Comparison of ENCODE assay signal across 1 cellular context in the genomic region with DNA sequence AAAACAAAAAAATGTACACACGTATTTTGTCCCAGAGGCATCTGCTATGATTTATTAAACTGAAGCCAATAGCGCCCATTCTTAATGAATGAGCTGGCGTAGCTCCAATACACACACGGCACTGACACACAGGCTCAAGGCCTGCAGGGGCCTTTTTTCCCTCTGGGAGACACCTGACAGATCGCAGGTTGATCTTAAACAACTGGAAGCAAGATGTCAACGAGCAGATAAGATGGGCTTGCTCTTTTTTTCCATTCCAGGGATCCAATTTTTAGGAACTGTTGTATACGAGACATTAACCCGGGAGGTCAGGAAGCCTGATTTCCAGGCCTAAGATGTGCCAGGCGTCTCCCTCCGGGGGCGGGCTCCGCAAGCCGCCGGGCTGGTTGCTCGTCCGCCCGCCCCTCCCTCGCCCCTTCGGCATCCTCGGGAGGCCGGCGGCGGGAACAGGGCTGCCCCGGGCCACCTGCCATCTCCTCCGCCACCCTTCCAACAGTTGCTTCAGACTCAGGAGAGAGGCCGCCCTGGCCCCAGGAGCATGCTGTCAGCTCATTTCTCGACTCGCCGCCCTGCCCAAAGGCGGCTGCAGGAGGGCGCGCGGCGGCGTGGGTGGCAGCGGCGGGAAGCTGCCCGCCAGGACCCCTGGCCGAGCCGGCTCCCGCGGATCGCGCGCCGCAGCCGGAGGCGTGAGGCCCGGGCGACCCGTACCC.
TF ChIP-seq lines count a peak whose summit lies in the region.

No MANE protein-coding gene starts in this region.

TF ChIP-seq in HepG2, 621 proteins besides CTCF, POLR2A, EP300 and RAD21 (continued from another document and continues in another):
- TF ChIP-seq, protein P1, sequence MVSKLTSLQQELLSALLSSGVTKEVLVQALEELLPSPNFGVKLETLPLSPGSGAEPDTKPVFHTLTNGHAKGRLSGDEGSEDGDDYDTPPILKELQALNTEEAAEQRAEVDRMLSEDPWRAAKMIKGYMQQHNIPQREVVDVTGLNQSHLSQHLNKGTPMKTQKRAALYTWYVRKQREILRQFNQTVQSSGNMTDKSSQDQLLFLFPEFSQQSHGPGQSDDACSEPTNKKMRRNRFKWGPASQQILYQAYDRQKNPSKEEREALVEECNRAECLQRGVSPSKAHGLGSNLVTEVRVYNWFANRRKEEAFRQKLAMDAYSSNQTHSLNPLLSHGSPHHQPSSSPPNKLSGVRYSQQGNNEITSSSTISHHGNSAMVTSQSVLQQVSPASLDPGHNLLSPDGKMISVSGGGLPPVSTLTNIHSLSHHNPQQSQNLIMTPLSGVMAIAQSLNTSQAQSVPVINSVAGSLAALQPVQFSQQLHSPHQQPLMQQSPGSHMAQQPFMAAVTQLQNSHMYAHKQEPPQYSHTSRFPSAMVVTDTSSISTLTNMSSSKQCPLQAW (CRISPR knock-in tag; IDR thresholded peaks at IDR 0.05) = no peak
- TF ChIP-seq, protein P2, sequence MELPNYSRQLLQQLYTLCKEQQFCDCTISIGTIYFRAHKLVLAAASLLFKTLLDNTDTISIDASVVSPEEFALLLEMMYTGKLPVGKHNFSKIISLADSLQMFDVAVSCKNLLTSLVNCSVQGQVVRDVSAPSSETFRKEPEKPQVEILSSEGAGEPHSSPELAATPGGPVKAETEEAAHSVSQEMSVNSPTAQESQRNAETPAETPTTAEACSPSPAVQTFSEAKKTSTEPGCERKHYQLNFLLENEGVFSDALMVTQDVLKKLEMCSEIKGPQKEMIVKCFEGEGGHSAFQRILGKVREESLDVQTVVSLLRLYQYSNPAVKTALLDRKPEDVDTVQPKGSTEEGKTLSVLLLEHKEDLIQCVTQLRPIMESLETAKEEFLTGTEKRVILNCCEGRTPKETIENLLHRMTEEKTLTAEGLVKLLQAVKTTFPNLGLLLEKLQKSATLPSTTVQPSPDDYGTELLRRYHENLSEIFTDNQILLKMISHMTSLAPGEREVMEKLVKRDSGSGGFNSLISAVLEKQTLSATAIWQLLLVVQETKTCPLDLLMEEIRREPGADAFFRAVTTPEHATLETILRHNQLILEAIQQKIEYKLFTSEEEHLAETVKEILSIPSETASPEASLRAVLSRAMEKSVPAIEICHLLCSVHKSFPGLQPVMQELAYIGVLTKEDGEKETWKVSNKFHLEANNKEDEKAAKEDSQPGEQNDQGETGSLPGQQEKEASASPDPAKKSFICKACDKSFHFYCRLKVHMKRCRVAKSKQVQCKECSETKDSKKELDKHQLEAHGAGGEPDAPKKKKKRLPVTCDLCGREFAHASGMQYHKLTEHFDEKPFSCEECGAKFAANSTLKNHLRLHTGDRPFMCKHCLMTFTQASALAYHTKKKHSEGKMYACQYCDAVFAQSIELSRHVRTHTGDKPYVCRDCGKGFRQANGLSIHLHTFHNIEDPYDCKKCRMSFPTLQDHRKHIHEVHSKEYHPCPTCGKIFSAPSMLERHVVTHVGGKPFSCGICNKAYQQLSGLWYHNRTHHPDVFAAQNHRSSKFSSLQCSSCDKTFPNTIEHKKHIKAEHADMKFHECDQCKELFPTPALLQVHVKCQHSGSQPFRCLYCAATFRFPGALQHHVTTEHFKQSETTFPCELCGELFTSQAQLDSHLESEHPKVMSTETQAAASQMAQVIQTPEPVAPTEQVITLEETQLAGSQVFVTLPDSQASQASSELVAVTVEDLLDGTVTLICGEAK (IDR thresholded peaks at IDR 0.05) = no peak
- TF ChIP-seq, protein P2 (CRISPR knock-in tag; IDR thresholded peaks at IDR 0.05) = no peak
- TF ChIP-seq ZNF121 (CRISPR knock-in tag; IDR thresholded peaks at IDR 0.05) = no peak
- TF ChIP-seq FOXA3 (CRISPR knock-in tag; IDR thresholded peaks at IDR 0.05) = peak; percentile 24; the same call in 1 of the 2 replicates
- no peak for TF ChIP-seq ZFP36L2 (CRISPR knock-in tag; IDR thresholded peaks at IDR 0.05)
- TF ChIP-seq KLF13 (CRISPR knock-in tag; IDR thresholded peaks at IDR 0.05) = no peak
- TF ChIP-seq MLX (CRISPR knock-in tag; IDR thresholded peaks at IDR 0.05) = no peak
- TF ChIP-seq ARID4A (CRISPR knock-in tag; IDR thresholded peaks at IDR 0.05; ENCODE audit: borderline replicate concordance) = peak; percentile 49
- TF ChIP-seq HDAC2 (CRISPR knock-in tag; IDR thresholded peaks at IDR 0.05) = 0 out of 2 replicates have a peak, but pooled peaks have one; percentile 23
- TF ChIP-seq PAXIP1 (CRISPR knock-in tag; conservative IDR thresholded peaks at IDR 0.05) = no peak
- no peak for TF ChIP-seq ISL2 (CRISPR knock-in tag; IDR thresholded peaks at IDR 0.05)
- no peak for TF ChIP-seq ZBTB39 (CRISPR knock-in tag; IDR thresholded peaks at IDR 0.05)
- TF ChIP-seq REL (CRISPR knock-in tag; conservative IDR thresholded peaks at IDR 0.05) = no peak
- TF ChIP-seq HMG20B (CRISPR knock-in tag; conservative IDR thresholded peaks at IDR 0.05) = no peak
- TF ChIP-seq, protein P3, sequence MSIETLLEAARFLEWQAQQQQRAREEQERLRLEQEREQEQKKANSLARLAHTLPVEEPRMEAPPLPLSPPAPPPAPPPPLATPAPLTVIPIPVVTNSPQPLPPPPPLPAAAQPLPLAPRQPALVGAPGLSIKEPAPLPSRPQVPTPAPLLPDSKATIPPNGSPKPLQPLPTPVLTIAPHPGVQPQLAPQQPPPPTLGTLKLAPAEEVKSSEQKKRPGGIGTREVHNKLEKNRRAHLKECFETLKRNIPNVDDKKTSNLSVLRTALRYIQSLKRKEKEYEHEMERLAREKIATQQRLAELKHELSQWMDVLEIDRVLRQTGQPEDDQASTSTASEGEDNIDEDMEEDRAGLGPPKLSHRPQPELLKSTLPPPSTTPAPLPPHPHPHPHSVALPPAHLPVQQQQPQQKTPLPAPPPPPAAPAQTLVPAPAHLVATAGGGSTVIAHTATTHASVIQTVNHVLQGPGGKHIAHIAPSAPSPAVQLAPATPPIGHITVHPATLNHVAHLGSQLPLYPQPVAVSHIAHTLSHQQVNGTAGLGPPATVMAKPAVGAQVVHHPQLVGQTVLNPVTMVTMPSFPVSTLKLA (IDR thresholded peaks at IDR 0.05) = no peak
- TF ChIP-seq AGO2 (optimal IDR thresholded peaks at IDR 0.05; ENCODE audit: low read depth, low read length) = no peak
- no peak for TF ChIP-seq IKZF1 (IDR thresholded peaks at IDR 0.05)
- no peak for TF ChIP-seq HDAC6 (IDR thresholded peaks at IDR 0.05; ENCODE audit: low read depth, low read length)
- no peak for TF ChIP-seq HOXA7 (CRISPR knock-in tag; IDR thresholded peaks at IDR 0.05)
- TF ChIP-seq BCL6 (CRISPR knock-in tag; IDR thresholded peaks at IDR 0.05) = 0 out of 2 replicates have a peak, but pooled peaks have one; percentile 6
- TF ChIP-seq ZBTB21 (CRISPR knock-in tag; IDR thresholded peaks at IDR 0.05) = no peak
- TF ChIP-seq ASH2L (IDR thresholded peaks at IDR 0.05; ENCODE audit: insufficient read length, low read depth, low read length) = peak; percentile 10
- no peak for TF ChIP-seq SCMH1 (CRISPR knock-in tag; IDR thresholded peaks at IDR 0.05; ENCODE audit: borderline replicate concordance)
